8 cellular contexts compared by ENCODE assay signal in genomic region chr17:77141846-77142449, GRCh38. TPM values are rescaled to one million over a fixed set of nuclear protein-coding genes. Genes with fewer than 3 reads are reported as not detected.
DNase-seq lines count a peak whose midpoint lies in the region; ATAC-seq and TF ChIP-seq lines count a peak whose summit lies in the region.

No MANE protein-coding gene starts in this region.

- H4K91ac ChIP-seq in neuronal stem cell (ENCODE audit: low read depth, low read length, poor library complexity), result no peak overlapping the region

- H4K20me1 ChIP-seq in OCI-LY7 (ENCODE audit: insufficient read depth, low read length), result 0 out of 2 replicates have a peak, but pooled peaks cover 6% of the 10 kb centered on the region

- H3K9me3 Mint-ChIP-seq in CD8-positive, alpha-beta memory T cell, result peaks cover 0 to 4% (median 0%) of the 10 kb centered on the region in 5 donors
- H3K9me3 Mint-ChIP-seq in effector memory CD8-positive, alpha-beta T cell, result no peaks in the 10 kb centered on the region

- H2BK12ac ChIP-seq in neuronal stem cell (ENCODE audit: low read length), result no peak overlapping the region

- H3K27me3 ChIP-seq in CD8-positive, alpha-beta memory T cell (ENCODE audit: insufficient read depth, low read length, poor library complexity, severe bottlenecking), result no peaks in the 10 kb centered on the region
- no peaks in the 10 kb centered on the region for H3K27me3 ChIP-seq in neuronal stem cell (ENCODE audit: control insufficient read depth in 3 of 3, insufficient read depth in 3 of 3, low read depth in 1 of 3, low read length in 3 of 3)

- H3K36me3 Mint-ChIP-seq in CD8-positive, alpha-beta memory T cell, result peaks cover 6 to 40% (median 7%) of the 10 kb centered on the region in 3 donors
- H3K36me3 Mint-ChIP-seq in effector memory CD8-positive, alpha-beta T cell (ENCODE audit: insufficient read depth), result peaks cover 47% of the 10 kb centered on the region

- no peak overlapping the region for H3K4ac ChIP-seq in neuronal stem cell (ENCODE audit: low read length)

- no CpG with 5 or more reads among the region's 9 CpGs for WGBS in neuronal stem cell (ENCODE audit: extremely low coverage in 2 of 2, insufficient read length in 2 of 2, insufficient replicate concordance in 1 of 2), 2 donors

- no peak overlapping the region for H2BK5ac ChIP-seq in neuronal stem cell (ENCODE audit: low read length)

- intact Hi-C loops in OCI-LY7 (cut with micrococcal nuclease; ENCODE audit: unreplicated experiment), result loop anchor here (2.0 to 10.0 kb wide), 7 partner anchors 53 to 405 kb away; partner anchors contain the start of genes MFSD11 and SRSF2

- H3K4me3 Mint-ChIP-seq in CD8-positive, alpha-beta memory T cell, result peak overlapping the region; percentile 79 to 96 (median 89)
- peak overlapping the region; percentile 85 to 87 for H3K4me3 Mint-ChIP-seq in effector memory CD8-positive, alpha-beta T cell

- no peak overlapping the region for H3K23ac ChIP-seq in neuronal stem cell (ENCODE audit: low read depth, low read length, poor library complexity)

- no peak for ATAC-seq in effector memory CD8-positive, alpha-beta T cell (replicated peaks)
- ATAC-seq in HG03196 (IDR thresholded peaks at IDR 0.05; ENCODE audit: unreplicated experiment), result no peak
- ATAC-seq in GM19463 (IDR thresholded peaks at IDR 0.05; ENCODE audit: unreplicated experiment), result no peak

- H3K27me3 Mint-ChIP-seq in CD8-positive, alpha-beta memory T cell, result peaks cover 0 to 3% of the 10 kb centered on the region in 2 donors
- no peaks in the 10 kb centered on the region for H3K27me3 Mint-ChIP-seq in effector memory CD8-positive, alpha-beta T cell

- H3K4me3 ChIP-seq in CD8-positive, alpha-beta memory T cell (ENCODE audit: low read length), result peak overlapping the region; percentile 71
- peak overlapping the region; percentile 93 for H3K4me3 ChIP-seq in OCI-LY7 (ENCODE audit: low read depth, low read length, poor library complexity, severe bottlenecking)
- H3K4me3 ChIP-seq in neuronal stem cell (ENCODE audit: low read length in 2 of 2), result peak overlapping the region in 1 of 2 donors; percentile 93

- peaks cover 41 to 73% (median 62%) of the 10 kb centered on the region in 3 donors for H3K4me1 Mint-ChIP-seq in CD8-positive, alpha-beta memory T cell
- peaks cover 31 to 45% of the 10 kb centered on the region in 2 donors for H3K4me1 Mint-ChIP-seq in effector memory CD8-positive, alpha-beta T cell (ENCODE audit: low read depth in 2 of 2)

- peaks cover 51% of the 10 kb centered on the region for H3K79me2 ChIP-seq in OCI-LY7 (ENCODE audit: insufficient read depth, low read depth, low read length)

- no peak overlapping the region for H2AFZ ChIP-seq in OCI-LY7 (ENCODE audit: low read length)
- no peak overlapping the region for H2AFZ ChIP-seq in neuronal stem cell (ENCODE audit: low read length)

- peaks cover 6% of the 10 kb centered on the region for H3K36me3 ChIP-seq in CD8-positive, alpha-beta memory T cell (ENCODE audit: insufficient read depth, low read length)
- H3K36me3 ChIP-seq in OCI-LY7 (ENCODE audit: insufficient read depth, low read length) (peaks cover 48% of the 10 kb centered on the region), neuronal stem cell (replicated peaks in 1 of 2; ENCODE audit: control insufficient read depth in 2 of 2, insufficient read depth in 2 of 2, low read length in 2 of 2) (peaks cover 10 to 45% of the 10 kb centered on the region in 2 donors)

- H3K27ac Mint-ChIP-seq in CD8-positive, alpha-beta memory T cell, result peak overlapping the region; percentile 67 to 95 (median 88)
- H3K27ac Mint-ChIP-seq in effector memory CD8-positive, alpha-beta T cell, result peak overlapping the region; percentile 88 to 90

- POLR2A ChIA-PET in CD8-positive, alpha-beta memory T cell (lab: Charles Lee), result interaction anchor here (2.3 kb wide), 1 partner anchor 53 kb away, joined by 19 read pairs; no protein-coding TSS in a partner anchor
- POLR2A ChIA-PET in OCI-LY7 (lab: Charles Lee), result interaction anchor here (0.6 to 3.0 kb wide), 12 partner anchors 13 to 649 kb away, joined by 3 to 13 read pairs (median 3); no protein-coding TSS in a partner anchor

- H3K14ac ChIP-seq in neuronal stem cell (ENCODE audit: low read length), result no peak overlapping the region

- H2BK15ac ChIP-seq in neuronal stem cell (ENCODE audit: low read length), result no peak overlapping the region

- H3K9ac ChIP-seq in neuronal stem cell (ENCODE audit: low read depth, low read length, poor library complexity), result no peak overlapping the region

- H3K4me2 ChIP-seq in OCI-LY7 (ENCODE audit: low read length), result peak overlapping the region; percentile 87
- H3K4me2 ChIP-seq in neuronal stem cell (ENCODE audit: insufficient read depth, low read length, poor library complexity, severe bottlenecking), result peak overlapping the region; percentile 77

- peaks cover 3% of the 10 kb centered on the region for H3K79me1 ChIP-seq in neuronal stem cell (ENCODE audit: low read depth, low read length)

- no TSS peak for BruUV-seq in OCI-LY7 (replicated peaks; lab: Mats Ljungman, UMichigan)

- H2BK120ac ChIP-seq in neuronal stem cell (ENCODE audit: low read depth, low read length), result no peak overlapping the region

- peaks cover 47% of the 10 kb centered on the region for H3K4me1 ChIP-seq in CD8-positive, alpha-beta memory T cell (ENCODE audit: insufficient read depth, low read length)
- H3K4me1 ChIP-seq in OCI-LY7 (ENCODE audit: insufficient read depth, low read length, poor library complexity, severe bottlenecking) (peaks cover 53% of the 10 kb centered on the region), neuronal stem cell (ENCODE audit: control insufficient read depth in 2 of 2, insufficient read depth in 1 of 2, low read depth in 1 of 2, low read length in 2 of 2) (peaks cover 14 to 26% of the 10 kb centered on the region in 2 donors)

- no peaks in the 10 kb centered on the region for H3K9me3 ChIP-seq in CD8-positive, alpha-beta memory T cell (ENCODE audit: low read length)
- H3K9me3 ChIP-seq in OCI-LY7 (ENCODE audit: low read length), result peaks cover 17% of the 10 kb centered on the region
- H3K9me3 ChIP-seq in neuronal stem cell (replicated peaks in 1 of 2; ENCODE audit: control insufficient read depth in 2 of 2, insufficient read depth in 1 of 2, low read depth in 1 of 2, low read length in 2 of 2), result peaks cover 2 to 17% of the 10 kb centered on the region in 2 donors

- H2AK5ac ChIP-seq in neuronal stem cell (ENCODE audit: low read depth, low read length), result no peak overlapping the region

- no peak overlapping the region for H4K8ac ChIP-seq in neuronal stem cell (ENCODE audit: low read depth, low read length)

- H3K9me2 ChIP-seq in OCI-LY7 (ENCODE audit: insufficient read depth, low read length), result no peaks in the 10 kb centered on the region

- H3K27ac ChIP-seq in CD8-positive, alpha-beta memory T cell (ENCODE audit: low read depth, low read length), result no peak overlapping the region
- peak overlapping the region; percentile 95 for H3K27ac ChIP-seq in OCI-LY7 (ENCODE audit: low read depth, low read length, poor library complexity, severe bottlenecking)
- no peak overlapping the region for H3K27ac ChIP-seq in neuronal stem cell (replicated peaks; ENCODE audit: low read length)

- no peak for DNase-seq in CD8-positive, alpha-beta memory T cell
- DNase-seq in OCI-LY7 (ENCODE audit: low spot score) (no peak), neuronal stem cell (ENCODE audit: low spot score) (no peak), NCI-H510A (lab: John Stamatoyannopoulos, UW) (no peak)
- DNase-seq in effector memory CD8-positive, alpha-beta T cell, result no peak
- DNase-seq in stimulated activated CD4-positive, alpha-beta T cell treated with anti-CD3 and anti-CD28 coated beads, Interleukin-4, amount 100 ng/mL, for 1 hour, result no peak

- H3K18ac ChIP-seq in neuronal stem cell (ENCODE audit: low read length), result no peak overlapping the region

- CTCF ChIA-PET in CD8-positive, alpha-beta memory T cell (lab: Charles Lee), result interaction anchor here (1.1 to 3.4 kb wide), 2 partner anchors 54 to 93 kb away, joined by 3 to 16 read pairs; no protein-coding TSS in a partner anchor
- CTCF ChIA-PET in OCI-LY7 (lab: Charles Lee; ENCODE audit: unreplicated experiment), result no interaction called here

- no peak for TF ChIP-seq CTCF in OCI-LY7 (conservative IDR thresholded peaks at IDR 0.05; ENCODE audit: low read length)

RNA-seq across cellular contexts. Expression of gene SEC14L1, which starts 1.2 kb away (rescaled TPM):
- total RNA-seq in CD8-positive, alpha-beta memory T cell, result 10 to 100 TPM; 73.3 to 75.6 TPM
- polyA plus RNA-seq in CD8-positive, alpha-beta memory T cell, result 9.5 TPM
- total RNA-seq in OCI-LY7 (2014; rRNA removed; shearing (Covaris generic)), result 123 and 137 TPM in 2 replicates
- total RNA-seq in OCI-LY7 (2022), result 227 and 321 TPM in 2 replicates
- 103 TPM for polyA plus RNA-seq in neuronal stem cell (2013, experiment 1 of 2)
- 106 TPM for polyA plus RNA-seq in neuronal stem cell (2013, experiment 2 of 2)
